21 cellular contexts compared by ENCODE assay signal in the genomic region with DNA sequence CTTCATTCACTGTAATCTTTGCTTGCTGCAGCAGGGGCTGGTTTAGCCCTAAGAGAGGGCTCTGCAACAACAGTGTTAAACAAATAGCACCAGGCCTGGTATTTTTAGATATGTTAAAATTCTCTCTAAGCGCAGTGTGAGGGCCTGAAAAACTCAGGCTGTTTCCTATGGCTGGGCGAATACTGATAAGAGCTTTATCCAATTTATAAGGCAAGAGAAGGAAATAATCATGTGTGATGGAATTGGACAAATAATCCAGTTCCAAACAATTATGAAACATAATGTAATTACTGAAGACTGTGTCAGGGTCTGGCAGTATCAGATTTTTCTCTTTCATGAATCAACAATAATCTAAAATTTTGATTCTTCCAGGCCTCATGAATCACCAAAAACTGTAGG.
"Had no signal": no experiment of that assay in that cellular context is flagged by ENCODE, and none has a peak within 500 bp of the region (broad histone marks: within the 10 kb centered on the region; RNA-seq: fewer than 3 reads in every experiment).

No MANE protein-coding gene starts in this region.

- H3K36me3 ChIP-seq: cardiac muscle cell, heart left ventricle, right lobe of liver, suprapubic skin, transverse colon, uterus had no signal

- H3K4me1 ChIP-seq: body of pancreas, heart left ventricle, right lobe of liver, uterus had no signal

- H3K27ac Mint-ChIP-seq: activated CD4-positive, alpha-beta memory T cell treated with anti-CD3 and anti-CD28 coated beads, Interleukin-2, amount 10 ng/mL, durations not matched to agents 7 days and 5 days; activated CD4-positive, alpha-beta T cell treated with anti-CD3 and anti-CD28 coated beads, Interleukin-2, amount 10 ng/mL, durations not matched to agents 24 days and 14 days; activated T-cell treated with anti-CD3 and anti-CD28 coated beads, Interleukin-2, amount 50 U/mL, for 72 hours; stimulated activated effector memory CD8-positive, alpha-beta T cell treated with anti-CD3 and anti-CD28 coated beads, Interleukin-12 subunit alpha, Interleukin-12 subunit beta, amount 100 ng/mL, for 72 hours; stimulated activated naive CD8-positive, alpha-beta T cell treated with anti-CD3 and anti-CD28 coated beads, Interleukin-15, amount 100 ng/mL, for 72 hours had no signal

- H3K4me3 ChIP-seq: body of pancreas, cardiac muscle cell, heart left ventricle, right lobe of liver, skin epidermis, suprapubic skin, transverse colon, uterus had no signal

- H3K9me3 Mint-ChIP-seq: activated CD4-positive, alpha-beta memory T cell treated with anti-CD3 and anti-CD28 coated beads, Interleukin-2, amount 10 ng/mL, durations not matched to agents 7 days and 5 days; activated CD4-positive, alpha-beta T cell treated with anti-CD3 and anti-CD28 coated beads, Interleukin-2, amount 10 ng/mL, durations not matched to agents 24 days and 14 days; stimulated activated effector memory CD8-positive, alpha-beta T cell treated with anti-CD3 and anti-CD28 coated beads, Interleukin-12 subunit alpha, Interleukin-12 subunit beta, amount 100 ng/mL, for 72 hours had no signal

- ATAC-seq: activated CD4-positive, CD25-positive, alpha-beta regulatory T cell treated with anti-CD3 and anti-CD28 coated beads, Interleukin-2, amount 50 U/mL, for 24 hours; activated T-cell treated with anti-CD3 and anti-CD28 coated beads, Interleukin-2, amount 50 U/mL, for 72 hours; body of pancreas; heart left ventricle; left cardiac atrium; right lobe of liver; stimulated activated effector memory CD8-positive, alpha-beta T cell treated with anti-CD3 and anti-CD28 coated beads, Interleukin-12 subunit alpha, Interleukin-12 subunit beta, amount 100 ng/mL, for 72 hours had no signal

- H3K4me3 Mint-ChIP-seq: activated CD4-positive, alpha-beta memory T cell treated with anti-CD3 and anti-CD28 coated beads, Interleukin-2, amount 10 ng/mL, durations not matched to agents 7 days and 5 days; activated CD4-positive, alpha-beta T cell treated with anti-CD3 and anti-CD28 coated beads, Interleukin-2, amount 10 ng/mL, durations not matched to agents 24 days and 14 days; activated T-cell treated with anti-CD3 and anti-CD28 coated beads, Interleukin-2, amount 50 U/mL, for 72 hours; stimulated activated effector memory CD8-positive, alpha-beta T cell treated with anti-CD3 and anti-CD28 coated beads, Interleukin-12 subunit alpha, Interleukin-12 subunit beta, amount 100 ng/mL, for 72 hours; stimulated activated naive CD8-positive, alpha-beta T cell treated with anti-CD3 and anti-CD28 coated beads, Interleukin-15, amount 100 ng/mL, for 72 hours had no signal

- H3K36me3 Mint-ChIP-seq: stimulated activated effector memory CD8-positive, alpha-beta T cell treated with anti-CD3 and anti-CD28 coated beads, Interleukin-12 subunit alpha, Interleukin-12 subunit beta, amount 100 ng/mL, for 72 hours had no signal

- H3K9me3 ChIP-seq: body of pancreas, heart left ventricle, right lobe of liver, suprapubic skin, transverse colon, uterus had no signal

- DNase-seq: activated CD4-positive, alpha-beta memory T cell treated with anti-CD3 and anti-CD28 coated beads, Interleukin-2, amount 10 ng/mL, durations not matched to agents 7 days and 5 days; activated CD4-positive, alpha-beta T cell treated with anti-CD3 and anti-CD28 coated beads, Interleukin-2, amount 10 ng/mL, durations not matched to agents 24 days and 14 days; activated effector memory CD4-positive, alpha-beta T cell treated with anti-CD3 and anti-CD28 coated beads, Interleukin-2, amount 50 U/mL, for 16 hours; activated naive CD4-positive, alpha-beta T cell treated with anti-CD3 and anti-CD28 coated beads, Interleukin-2, amount 50 U/mL, for 16 hours; activated T-cell treated with anti-CD3 and anti-CD28 coated beads, Interleukin-2, amount 50 U/mL, for 72 hours; body of pancreas; cortex of kidney; heart left ventricle; left cardiac atrium; occipital lobe; right lobe of liver; stimulated activated CD4-positive, alpha-beta T cell treated with anti-CD3 and anti-CD28 coated beads, Interleukin-2, amount 100 ng/mL, for 24 hours; stimulated activated naive CD8-positive, alpha-beta T cell treated with anti-CD3 and anti-CD28 coated beads, Interleukin-15, amount 100 ng/mL, for 72 hours; transverse colon; uterus had no signal

- H3K27ac ChIP-seq: body of pancreas, cardiac muscle cell, epithelial cell of prostate, heart left ventricle, right lobe of liver, skin epidermis, suprapubic skin, transverse colon, uterus had no signal

- H3K27me3 ChIP-seq: body of pancreas, suprapubic skin, transverse colon, uterus had no signal
